Comparison of ENCODE assay signal across 1 cellular context in genomic region chr4:144597171-144597570, GRCh38.
TF ChIP-seq lines count a peak whose summit lies in the region.

No MANE protein-coding gene starts in this region.

TF ChIP-seq in GM23338, 12 proteins besides CTCF, POLR2A, EP300 and RAD21 (continued from another document):
- TF ChIP-seq, protein P1, sequence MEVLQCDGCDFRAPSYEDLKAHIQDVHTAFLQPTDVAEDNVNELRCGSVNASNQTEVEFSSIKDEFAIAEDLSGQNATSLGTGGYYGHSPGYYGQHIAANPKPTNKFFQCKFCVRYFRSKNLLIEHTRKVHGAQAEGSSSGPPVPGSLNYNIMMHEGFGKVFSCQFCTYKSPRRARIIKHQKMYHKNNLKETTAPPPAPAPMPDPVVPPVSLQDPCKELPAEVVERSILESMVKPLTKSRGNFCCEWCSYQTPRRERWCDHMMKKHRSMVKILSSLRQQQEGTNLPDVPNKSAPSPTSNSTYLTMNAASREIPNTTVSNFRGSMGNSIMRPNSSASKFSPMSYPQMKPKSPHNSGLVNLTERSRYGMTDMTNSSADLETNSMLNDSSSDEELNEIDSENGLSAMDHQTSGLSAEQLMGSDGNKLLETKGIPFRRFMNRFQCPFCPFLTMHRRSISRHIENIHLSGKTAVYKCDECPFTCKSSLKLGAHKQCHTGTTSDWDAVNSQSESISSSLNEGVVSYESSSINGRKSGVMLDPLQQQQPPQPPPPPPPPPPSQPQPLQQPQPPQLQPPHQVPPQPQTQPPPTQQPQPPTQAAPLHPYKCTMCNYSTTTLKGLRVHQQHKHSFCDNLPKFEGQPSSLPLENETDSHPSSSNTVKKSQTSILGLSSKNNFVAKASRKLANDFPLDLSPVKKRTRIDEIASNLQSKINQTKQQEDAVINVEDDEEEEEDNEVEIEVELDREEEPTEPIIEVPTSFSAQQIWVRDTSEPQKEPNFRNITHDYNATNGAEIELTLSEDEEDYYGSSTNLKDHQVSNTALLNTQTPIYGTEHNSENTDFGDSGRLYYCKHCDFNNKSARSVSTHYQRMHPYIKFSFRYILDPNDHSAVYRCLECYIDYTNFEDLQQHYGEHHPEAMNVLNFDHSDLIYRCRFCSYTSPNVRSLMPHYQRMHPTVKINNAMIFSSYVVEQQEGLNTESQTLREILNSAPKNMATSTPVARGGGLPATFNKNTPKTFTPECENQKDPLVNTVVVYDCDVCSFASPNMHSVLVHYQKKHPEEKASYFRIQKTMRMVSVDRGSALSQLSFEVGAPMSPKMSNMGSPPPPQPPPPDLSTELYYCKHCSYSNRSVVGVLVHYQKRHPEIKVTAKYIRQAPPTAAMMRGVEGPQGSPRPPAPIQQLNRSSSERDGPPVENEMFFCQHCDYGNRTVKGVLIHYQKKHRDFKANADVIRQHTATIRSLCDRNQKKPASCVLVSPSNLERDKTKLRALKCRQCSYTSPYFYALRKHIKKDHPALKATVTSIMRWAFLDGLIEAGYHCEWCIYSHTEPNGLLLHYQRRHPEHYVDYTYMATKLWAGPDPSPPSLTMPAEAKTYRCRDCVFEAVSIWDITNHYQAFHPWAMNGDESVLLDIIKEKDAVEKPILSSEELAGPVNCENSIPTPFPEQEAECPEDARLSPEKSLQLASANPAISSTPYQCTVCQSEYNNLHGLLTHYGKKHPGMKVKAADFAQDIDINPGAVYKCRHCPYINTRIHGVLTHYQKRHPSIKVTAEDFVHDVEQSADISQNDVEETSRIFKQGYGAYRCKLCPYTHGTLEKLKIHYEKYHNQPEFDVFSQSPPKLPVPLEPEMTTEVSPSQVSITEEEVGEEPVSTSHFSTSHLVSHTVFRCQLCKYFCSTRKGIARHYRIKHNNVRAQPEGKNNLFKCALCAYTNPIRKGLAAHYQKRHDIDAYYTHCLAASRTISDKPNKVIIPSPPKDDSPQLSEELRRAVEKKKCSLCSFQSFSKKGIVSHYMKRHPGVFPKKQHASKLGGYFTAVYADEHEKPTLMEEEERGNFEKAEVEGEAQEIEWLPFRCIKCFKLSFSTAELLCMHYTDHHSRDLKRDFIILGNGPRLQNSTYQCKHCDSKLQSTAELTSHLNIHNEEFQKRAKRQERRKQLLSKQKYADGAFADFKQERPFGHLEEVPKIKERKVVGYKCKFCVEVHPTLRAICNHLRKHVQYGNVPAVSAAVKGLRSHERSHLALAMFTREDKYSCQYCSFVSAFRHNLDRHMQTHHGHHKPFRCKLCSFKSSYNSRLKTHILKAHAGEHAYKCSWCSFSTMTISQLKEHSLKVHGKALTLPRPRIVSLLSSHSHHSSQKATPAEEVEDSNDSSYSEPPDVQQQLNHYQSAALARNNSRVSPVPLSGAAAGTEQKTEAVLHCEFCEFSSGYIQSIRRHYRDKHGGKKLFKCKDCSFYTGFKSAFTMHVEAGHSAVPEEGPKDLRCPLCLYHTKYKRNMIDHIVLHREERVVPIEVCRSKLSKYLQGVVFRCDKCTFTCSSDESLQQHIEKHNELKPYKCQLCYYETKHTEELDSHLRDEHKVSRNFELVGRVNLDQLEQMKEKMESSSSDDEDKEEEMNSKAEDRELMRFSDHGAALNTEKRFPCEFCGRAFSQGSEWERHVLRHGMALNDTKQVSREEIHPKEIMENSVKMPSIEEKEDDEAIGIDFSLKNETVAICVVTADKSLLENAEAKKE (CRISPR knock-in tag; IDR thresholded peaks at IDR 0.05), result no peak
- TF ChIP-seq POLR2AphosphoS5 (IDR thresholded peaks at IDR 0.05; ENCODE audit: low read depth), result no peak
- TF ChIP-seq JUNB (IDR thresholded peaks at IDR 0.05; ENCODE audit: unreplicated experiment), result no peak
- no peak for TF ChIP-seq EZH2phosphoT487 (IDR thresholded peaks at IDR 0.05; ENCODE audit: unreplicated experiment)
- no peak for TF ChIP-seq REST (IDR thresholded peaks at IDR 0.05; ENCODE audit: unreplicated experiment)
